ENCODE assay signal across 11 cellular contexts in the genomic region with DNA sequence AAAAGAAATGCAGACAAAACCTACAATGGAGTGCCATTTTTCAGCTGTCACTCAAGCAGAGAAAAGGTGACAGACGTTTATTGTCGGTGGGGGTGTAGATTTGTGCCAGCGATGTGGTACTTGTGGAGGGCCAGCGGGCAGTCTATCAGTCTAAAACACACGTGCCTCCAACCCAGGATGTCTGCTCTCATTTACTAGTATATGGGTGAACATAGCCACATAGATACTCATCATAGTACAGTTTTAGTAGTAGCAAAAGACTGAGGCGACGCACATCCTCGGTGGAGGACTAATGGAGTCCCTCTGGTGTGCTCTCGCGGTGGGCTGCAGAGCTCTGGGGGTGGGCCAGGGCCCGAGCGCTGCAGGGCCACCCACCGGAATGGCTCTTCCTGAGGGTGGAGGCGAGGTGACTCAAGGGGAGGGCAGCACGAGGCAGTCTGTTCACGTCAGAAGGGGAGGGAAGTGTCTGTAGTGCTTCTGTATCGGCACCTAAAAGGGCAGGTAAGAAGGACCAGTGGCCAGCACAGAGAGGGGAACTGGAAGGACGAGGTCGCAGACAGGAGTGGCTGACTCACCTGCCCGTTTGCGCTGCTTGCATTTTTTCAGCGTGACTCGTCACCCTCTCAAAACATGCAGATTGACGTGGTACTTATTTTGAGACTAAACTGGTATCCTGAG. TPM values are rescaled to one million over a fixed set of nuclear protein-coding genes. Genes with fewer than 3 reads are reported as not detected.
DNase-seq lines count a peak whose midpoint lies in the region; ATAC-seq and TF ChIP-seq lines count a peak whose summit lies in the region.
"Had no signal": no experiment of that assay in that cellular context is flagged by ENCODE, and none has a peak within 500 bp of the region (broad histone marks: within the 10 kb centered on the region; RNA-seq: fewer than 3 reads in every experiment).

No MANE protein-coding gene starts in this region.

- H3K4me3 ChIP-seq in BE2C (ENCODE audit: low read depth, low read length) = no peak overlapping the region
- H3K4me3 ChIP-seq: right lobe of liver had no signal

- H3K36me3 ChIP-seq in BE2C = peaks cover 55% of the 10 kb centered on the region

- no peaks in the 10 kb centered on the region for H3K4me1 ChIP-seq in BE2C
- H3K4me1 ChIP-seq: right lobe of liver had no signal

- peak overlapping the region; percentile 63 for H3K27ac Mint-ChIP-seq in glutamatergic neuron (ENCODE audit: unreplicated experiment)
- H3K27ac Mint-ChIP-seq in stimulated activated effector memory CD8-positive, alpha-beta T cell treated with anti-CD3 and anti-CD28 coated beads, Interleukin-12 subunit alpha, Interleukin-12 subunit beta, amount 100 ng/mL, for 72 hours = peak overlapping the region; percentile 61

- ATAC-seq in stimulated activated effector memory CD8-positive, alpha-beta T cell treated with anti-CD3 and anti-CD28 coated beads, Interleukin-12 subunit alpha, Interleukin-12 subunit beta, amount 100 ng/mL, for 72 hours = no peak

- DNase-seq in HK-2 (ENCODE audit: unreplicated experiment) (peak; percentile 84), amniotic epithelial cell (ENCODE audit: low read depth) (peak; percentile 61), glutamatergic neuron (no peak), GM19240 (ENCODE audit: insufficient read length, low spot score) (no peak), C1 segment of cervical spinal cord (lab: John Stamatoyannopoulos, UW) (no peak), BE2C (no peak), NCI-H345 treated with DMSO at 0.1 percent for 48 hours (lab: John Stamatoyannopoulos, UW; ENCODE audit: unreplicated experiment) (no peak)
- DNase-seq in stimulated activated effector memory CD8-positive, alpha-beta T cell treated with anti-CD3 and anti-CD28 coated beads, Interleukin-12 subunit alpha, Interleukin-12 subunit beta, amount 100 ng/mL, for 72 hours (ENCODE audit: low spot score in 2 of 2) = no peak
- DNase-seq: activated CD4-positive, alpha-beta T cell treated with anti-CD3 and anti-CD28 coated beads for 4 hours; right lobe of liver; stimulated activated naive CD4-positive, alpha-beta T cell had no signal

- H3K9me3 Mint-ChIP-seq in glutamatergic neuron (ENCODE audit: unreplicated experiment) = peaks cover 3% of the 10 kb centered on the region
- no peaks in the 10 kb centered on the region for H3K9me3 Mint-ChIP-seq in stimulated activated effector memory CD8-positive, alpha-beta T cell treated with anti-CD3 and anti-CD28 coated beads, Interleukin-12 subunit alpha, Interleukin-12 subunit beta, amount 100 ng/mL, for 72 hours

- no peaks in the 10 kb centered on the region for H3K27me3 Mint-ChIP-seq in glutamatergic neuron (ENCODE audit: unreplicated experiment)

- no peaks in the 10 kb centered on the region for H3K9me3 ChIP-seq in BE2C
- H3K9me3 ChIP-seq: right lobe of liver had no signal

- peaks cover 14% of the 10 kb centered on the region for H3K36me3 Mint-ChIP-seq in glutamatergic neuron (ENCODE audit: unreplicated experiment)
- peaks cover 99% of the 10 kb centered on the region for H3K36me3 Mint-ChIP-seq in stimulated activated effector memory CD8-positive, alpha-beta T cell treated with anti-CD3 and anti-CD28 coated beads, Interleukin-12 subunit alpha, Interleukin-12 subunit beta, amount 100 ng/mL, for 72 hours

- no peaks in the 10 kb centered on the region for H3K27me3 ChIP-seq in BE2C
- H3K27me3 ChIP-seq: right lobe of liver had no signal

- no peak overlapping the region for H3K4me3 Mint-ChIP-seq in glutamatergic neuron (ENCODE audit: unreplicated experiment)
- H3K4me3 Mint-ChIP-seq in stimulated activated effector memory CD8-positive, alpha-beta T cell treated with anti-CD3 and anti-CD28 coated beads, Interleukin-12 subunit alpha, Interleukin-12 subunit beta, amount 100 ng/mL, for 72 hours = no peak overlapping the region

- no peaks in the 10 kb centered on the region for H3K4me1 Mint-ChIP-seq in glutamatergic neuron (ENCODE audit: low read depth, unreplicated experiment)
- H3K4me1 Mint-ChIP-seq in stimulated activated effector memory CD8-positive, alpha-beta T cell treated with anti-CD3 and anti-CD28 coated beads, Interleukin-12 subunit alpha, Interleukin-12 subunit beta, amount 100 ng/mL, for 72 hours = no peaks in the 10 kb centered on the region

- TF ChIP-seq CTCF in glutamatergic neuron (IDR thresholded peaks at IDR 0.05; ENCODE audit: partially characterized antibody, unreplicated experiment) (no peak), BE2C (IDR thresholded peaks at IDR 0.05; ENCODE audit: low read depth, low read length) (no peak)

RNA-seq across cellular contexts. Expression of a gene that starts 26.1 kb away (rescaled TPM):
- 81.2 TPM for total RNA-seq in glutamatergic neuron (ENCODE audit: unreplicated experiment)
- polyA plus RNA-seq in BE2C (2012; ENCODE audit: insufficient read depth, insufficient read length, low read depth) = 82.5 TPM

Comparison
In these comparisons a context has a peak if more than half of its experiments do, and no peak if none do; other contexts are left out.
1. DNase-seq: peak in HK-2 (single experiment) and amniotic epithelial cell (single experiment); none in glutamatergic neuron (single experiment), stimulated activated effector memory CD8-positive, alpha-beta T cell treated with anti-CD3 and anti-CD28 coated beads, Interleukin-12 subunit alpha, Interleukin-12 subunit beta, amount 100 ng/mL, for 72 hours (0 of 2), GM19240 (single experiment), C1 segment of cervical spinal cord (0 of 14), BE2C (single experiment) and NCI-H345 treated with DMSO at 0.1 percent for 48 hours (single experiment).